Comparison of ENCODE assay signal across 6 cellular contexts in the genomic region with DNA sequence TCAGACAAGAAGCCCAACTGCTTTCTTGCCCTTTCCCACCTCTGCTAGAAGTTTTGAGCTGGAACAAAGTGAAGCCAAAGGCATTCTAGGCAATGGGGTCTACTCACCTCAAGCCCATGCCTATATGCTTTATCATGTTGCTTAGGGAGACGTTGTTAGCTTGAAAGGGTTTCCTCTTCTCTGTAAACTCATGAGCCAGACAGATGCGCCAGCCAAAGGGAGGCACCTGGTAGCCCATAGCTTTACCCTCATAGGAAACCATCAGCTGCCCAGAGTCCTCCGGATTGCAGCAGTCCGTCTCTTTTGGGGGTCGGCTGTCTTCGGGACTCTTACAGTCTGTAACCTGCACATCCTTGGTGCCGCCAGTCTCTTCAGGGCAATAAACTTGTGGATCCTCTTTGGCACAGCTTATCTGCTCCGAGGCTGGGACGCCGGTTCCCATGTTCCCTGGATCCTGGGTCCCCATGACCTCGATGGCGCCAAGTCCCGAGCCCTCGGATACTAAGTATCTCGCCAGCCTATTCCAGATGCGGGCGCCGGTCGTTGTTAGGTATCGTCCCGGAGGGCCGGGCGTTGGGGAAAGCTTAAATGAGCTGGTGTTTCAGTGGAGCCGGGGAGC. TPM values are rescaled to one million over a fixed set of nuclear protein-coding genes. Genes with fewer than 3 reads are reported as not detected.
DNase-seq lines count a peak whose midpoint lies in the region; TF ChIP-seq lines count a peak whose summit lies in the region.

No MANE protein-coding gene starts in this region.

- WGBS in smooth muscle cell (ENCODE audit: low lambda C conversion rate): 2% methylated on average over 24 of the region's 24 CpGs

- TF ChIP-seq CTCF in epithelial cell of esophagus (IDR thresholded peaks at IDR 0.05; ENCODE audit: insufficient read depth, low read depth, low read length, missing control alignments): no peak
- no peak for TF ChIP-seq CTCF in smooth muscle cell (IDR thresholded peaks at IDR 0.05; ENCODE audit: borderline replicate concordance, insufficient read depth, poor library complexity, severe bottlenecking)

- no peaks in the 10 kb centered on the region for H3F3A ChIP-seq in smooth muscle cell (ENCODE audit: low read depth)

- H3K27ac ChIP-seq in smooth muscle cell (ENCODE audit: low read depth): peak overlapping the region; percentile 44

- H3K27me3 ChIP-seq in smooth muscle cell (ENCODE audit: low read depth): no peaks in the 10 kb centered on the region

- peaks cover 24% of the 10 kb centered on the region for H3K4me1 ChIP-seq in smooth muscle cell (ENCODE audit: low read depth)

- H3K36me3 ChIP-seq in smooth muscle cell (ENCODE audit: low read depth): peaks cover 4% of the 10 kb centered on the region

- H3K4me2 ChIP-seq in smooth muscle cell: peak overlapping the region; percentile 98

- no peaks in the 10 kb centered on the region for H3K9me3 ChIP-seq in smooth muscle cell (replicated peaks; ENCODE audit: low read depth)

- peak overlapping the region; percentile 84 for H2AFZ ChIP-seq in smooth muscle cell (ENCODE audit: low read depth)

- H3K9ac ChIP-seq in smooth muscle cell (ENCODE audit: low read depth): peak overlapping the region; percentile 86

- H3K4me3 ChIP-seq in epithelial cell of esophagus (ENCODE audit: low read length) (peak overlapping the region; percentile 80), smooth muscle cell (peak overlapping the region; percentile 94)

- H3K79me2 ChIP-seq in smooth muscle cell (ENCODE audit: low read depth): peaks cover 69% of the 10 kb centered on the region

- peak; percentile 8 for DNase-seq in stimulated activated CD4-positive, alpha-beta T cell treated with anti-CD3 and anti-CD28 coated beads, Interleukin-12 subunit alpha, Interleukin-12 subunit beta, amount 100 ng/mL, for 4 hours
- no peak for DNase-seq in stimulated activated CD4-positive, alpha-beta T cell treated with anti-CD3 and anti-CD28 coated beads, Interleukin-4, amount 100 ng/mL, for 24 hours
- DNase-seq in epithelial cell of esophagus (ENCODE audit: low read depth): no peak
- DNase-seq in smooth muscle cell (lab: John Stamatoyannopoulos, UW; ENCODE audit: unreplicated experiment): no peak
- no peak for DNase-seq in NCI-H1417 treated with DMSO at 0.1 percent for 48 hours (lab: John Stamatoyannopoulos, UW)
- no peak for DNase-seq in DMS79 treated with DMSO at 0.1 percent for 48 hours (lab: John Stamatoyannopoulos, UW)

- H4K20me1 ChIP-seq in smooth muscle cell (ENCODE audit: low read depth): peaks cover 49% of the 10 kb centered on the region

RNA-seq across cellular contexts. Expression of a gene that starts 0.7 kb away (rescaled TPM):
- total RNA-seq in smooth muscle cell: 33.8 and 37.8 TPM in 2 replicates
- 35.3 and 52.7 TPM in 2 replicates for polyA plus RNA-seq in smooth muscle cell

RNA-seq across cellular contexts. Expression of a gene that starts 0.7 kb away (rescaled TPM):
- total RNA-seq in smooth muscle cell: 15.3 and 18.3 TPM in 2 replicates
- 12.8 and 14.6 TPM in 2 replicates for polyA plus RNA-seq in smooth muscle cell

RNA-seq across cellular contexts. Expression of a gene that starts 5.7 kb away (rescaled TPM):
- not detected in 2 replicates for total RNA-seq in smooth muscle cell
- not detected in 2 replicates for polyA plus RNA-seq in smooth muscle cell

RNA-seq across cellular contexts. Expression of a gene that starts 15.9 kb away (rescaled TPM):
- total RNA-seq in smooth muscle cell: 66.9 and 73.5 TPM in 2 replicates
- 81.0 and 99.2 TPM in 2 replicates for polyA plus RNA-seq in smooth muscle cell

RNA-seq across cellular contexts. Expression of a gene that starts 16.4 kb away (rescaled TPM):
- total RNA-seq in smooth muscle cell: 130 and 150 TPM in 2 replicates
- 112 and 145 TPM in 2 replicates for polyA plus RNA-seq in smooth muscle cell
